ENCODE assay signal across 14 cellular contexts in genomic region chr14:65926935-65927700, GRCh38.
DNase-seq lines count a peak whose midpoint lies in the region; ATAC-seq lines count a peak whose summit lies in the region.
"Had no signal": no experiment of that assay in that cellular context is flagged by ENCODE, and none has a peak within 500 bp of the region (broad histone marks: within the 10 kb centered on the region; RNA-seq: fewer than 3 reads in every experiment).

No MANE protein-coding gene starts in this region.

- no peak for ATAC-seq in activated T-helper 17 cell treated with anti-CD3 and anti-CD28 coated beads, Interleukin-2, amount 50 U/mL, for 72 hours (replicated peaks)
- no peak for ATAC-seq in HG03159 (IDR thresholded peaks at IDR 0.05; ENCODE audit: unreplicated experiment)

- intact Hi-C loops in activated CD4-positive, alpha-beta T cell treated with anti-CD3 and anti-CD28 coated beads, Interleukin-2, amount 10 ng/mL, durations not matched to agents 24 days and 14 days (cut with micrococcal nuclease), result loop anchor here (5.0 kb wide), 2 partner anchors 35 to 50 kb away; no protein-coding TSS in a partner anchor

- peaks cover 23% of the 10 kb centered on the region for H3K9me3 Mint-ChIP-seq in activated CD4-positive, alpha-beta T cell treated with anti-CD3 and anti-CD28 coated beads, Interleukin-2, amount 10 ng/mL, durations not matched to agents 24 days and 14 days
- no peaks in the 10 kb centered on the region for H3K9me3 Mint-ChIP-seq in activated T-helper 17 cell treated with anti-CD3 and anti-CD28 coated beads, Interleukin-2, amount 50 U/mL, for 72 hours

- H3K4me3 ChIP-seq in neuron (ENCODE audit: low read length) (no peak overlapping the region), MG63 (no peak overlapping the region)

- no peaks in the 10 kb centered on the region for H3K27me3 Mint-ChIP-seq in activated CD4-positive, alpha-beta T cell treated with anti-CD3 and anti-CD28 coated beads, Interleukin-2, amount 10 ng/mL, durations not matched to agents 24 days and 14 days
- H3K27me3 Mint-ChIP-seq in activated T-helper 17 cell treated with anti-CD3 and anti-CD28 coated beads, Interleukin-2, amount 50 U/mL, for 72 hours, result no peaks in the 10 kb centered on the region

- H2AFZ ChIP-seq in neuron (ENCODE audit: low read depth, low read length), result peak overlapping the region; percentile 19

- peak; percentile 76 for DNase-seq in activated CD4-positive, alpha-beta T cell treated with anti-CD3 and anti-CD28 coated beads, Interleukin-2, amount 10 ng/mL, durations not matched to agents 24 days and 14 days
- DNase-seq in activated CD4-positive, alpha-beta T cell treated with anti-CD3 and anti-CD28 coated beads, Interleukin-2, amount 50 U/mL, for 48 hours, result no peak
- DNase-seq in NCI-H146 treated with DMSO at 0.1 percent for 48 hours (lab: John Stamatoyannopoulos, UW; ENCODE audit: unreplicated experiment) (peak; percentile 56), NCI-H2227 treated with DMSO at 0.1 percent for 48 hours (lab: John Stamatoyannopoulos, UW) (no peak), MG63 (no peak)
- DNase-seq: ACHN, midbrain, NCI-H1694 treated with DMSO at 0.1 percent for 48 hours, NCI-H82, posterior cingulate gyrus, SK-N-SH had no signal

- H3K36me3 Mint-ChIP-seq in activated CD4-positive, alpha-beta T cell treated with anti-CD3 and anti-CD28 coated beads, Interleukin-2, amount 10 ng/mL, durations not matched to agents 24 days and 14 days (ENCODE audit: low read depth), result peaks cover 4% of the 10 kb centered on the region
- no peaks in the 10 kb centered on the region for H3K36me3 Mint-ChIP-seq in activated T-helper 17 cell treated with anti-CD3 and anti-CD28 coated beads, Interleukin-2, amount 50 U/mL, for 72 hours (ENCODE audit: low read depth)

- H3K36me3 ChIP-seq in neuron (ENCODE audit: insufficient read depth, low read length) (no peaks in the 10 kb centered on the region), MG63 (no peaks in the 10 kb centered on the region)

- peak overlapping the region; percentile 91 for H3K27ac Mint-ChIP-seq in activated CD4-positive, alpha-beta T cell treated with anti-CD3 and anti-CD28 coated beads, Interleukin-2, amount 10 ng/mL, durations not matched to agents 24 days and 14 days
- peak overlapping the region; percentile 93 for H3K27ac Mint-ChIP-seq in activated T-helper 17 cell treated with anti-CD3 and anti-CD28 coated beads, Interleukin-2, amount 50 U/mL, for 72 hours

- H3K4me1 ChIP-seq in neuron (ENCODE audit: insufficient read depth, low read length), result no peaks in the 10 kb centered on the region

- no peaks in the 10 kb centered on the region for H3K27me3 ChIP-seq in neuron (ENCODE audit: insufficient read depth, low read length)
- no peaks in the 10 kb centered on the region for H3K27me3 ChIP-seq in MG63

- H3K4me3 Mint-ChIP-seq in activated CD4-positive, alpha-beta T cell treated with anti-CD3 and anti-CD28 coated beads, Interleukin-2, amount 10 ng/mL, durations not matched to agents 24 days and 14 days, result peak overlapping the region; percentile 58
- H3K4me3 Mint-ChIP-seq in activated T-helper 17 cell treated with anti-CD3 and anti-CD28 coated beads, Interleukin-2, amount 50 U/mL, for 72 hours, result peak overlapping the region; percentile 74

- H3K9me3 ChIP-seq in neuron (ENCODE audit: low read length), result no peaks in the 10 kb centered on the region
- H3K9me3 ChIP-seq in MG63, result no peaks in the 10 kb centered on the region
- H3K9me3 ChIP-seq: SK-N-SH had no signal

- H3K4me1 Mint-ChIP-seq in activated CD4-positive, alpha-beta T cell treated with anti-CD3 and anti-CD28 coated beads, Interleukin-2, amount 10 ng/mL, durations not matched to agents 24 days and 14 days, result peaks cover 59% of the 10 kb centered on the region
- H3K4me1 Mint-ChIP-seq in activated T-helper 17 cell treated with anti-CD3 and anti-CD28 coated beads, Interleukin-2, amount 50 U/mL, for 72 hours, result peaks cover 43% of the 10 kb centered on the region

Comparison
In these comparisons a context has a peak if more than half of its experiments do, and no peak if none do; other contexts are left out.
1. DNase-seq: peak in activated CD4-positive, alpha-beta T cell treated with anti-CD3 and anti-CD28 coated beads, Interleukin-2, amount 10 ng/mL, durations not matched to agents 24 days and 14 days (single experiment) and NCI-H146 treated with DMSO at 0.1 percent for 48 hours (single experiment); none in activated CD4-positive, alpha-beta T cell treated with anti-CD3 and anti-CD28 coated beads, Interleukin-2, amount 50 U/mL, for 48 hours (0 of 2), NCI-H2227 treated with DMSO at 0.1 percent for 48 hours (single experiment) and MG63 (single experiment).